Comparison of ENCODE assay signal across 8 cellular contexts in genomic region chr6:44237021-44237812, GRCh38. TPM values are rescaled to one million over a fixed set of nuclear protein-coding genes. Genes with fewer than 3 reads are reported as not detected.
A peak's percentile ranks its signal among the peaks of the same experiment; 100 is the strongest.
DNase-seq lines count a peak whose midpoint lies in the region; ATAC-seq and TF ChIP-seq lines count a peak whose summit lies in the region.

No MANE protein-coding gene starts in this region.

- H3K4me3 ChIP-seq in SU-DHL-6 (ENCODE audit: insufficient read depth, low read length, poor library complexity, severe bottlenecking) (peak overlapping the region; percentile 43), trophoblast cell (ENCODE audit: low read depth, low read length) (peak overlapping the region; percentile 75)

- H3K79me1 ChIP-seq in trophoblast cell (ENCODE audit: low read length) = peaks cover 19% of the 10 kb centered on the region

- H3K9me3 ChIP-seq in SU-DHL-6 (ENCODE audit: insufficient read depth, low read length) (no peaks in the 10 kb centered on the region), trophoblast cell (ENCODE audit: insufficient read depth, low read depth, low read length) (peaks cover 2% of the 10 kb centered on the region)

- peak overlapping the region; percentile 77 for H2BK120ac ChIP-seq in trophoblast cell (ENCODE audit: insufficient read depth, low read length, poor library complexity)

- peak overlapping the region; percentile 84 for H4K91ac ChIP-seq in trophoblast cell (ENCODE audit: low read depth, low read length)

- intact Hi-C loops in left cardiac atrium (cut with DNase I) = loop anchor here (5.0 to 10.0 kb wide), 2 partner anchors 65 to 132 kb away; no protein-coding TSS in a partner anchor

- no peak overlapping the region for H4K12ac ChIP-seq in trophoblast cell (ENCODE audit: low read depth, low read length)

- H3K14ac ChIP-seq in trophoblast cell (ENCODE audit: low read length) = peak overlapping the region; percentile 11

- no CpG with 5 or more reads among the region's 22 CpGs for WGBS in trophoblast cell (ENCODE audit: extremely low coverage, insufficient coverage, insufficient read length)

- DNase-seq in GDM1 (lab: John Stamatoyannopoulos, UW) = peak; percentile 62
- peak; percentile 46 for DNase-seq in NCI-H128 (lab: John Stamatoyannopoulos, UW; ENCODE audit: unreplicated experiment)
- peak in 42 of 56 donors; percentile 30 to 90 (median 62) for DNase-seq in amygdala (lab: John Stamatoyannopoulos, UW)
- peak; percentile 92 for DNase-seq in left cardiac atrium
- peak; percentile 76 to 78 for DNase-seq in trophoblast cell

- no peak overlapping the region for H3K23ac ChIP-seq in trophoblast cell (ENCODE audit: low read length)

- H3K9me2 ChIP-seq in SU-DHL-6 (replicated peaks; ENCODE audit: insufficient read depth, low read length) = no peaks in the 10 kb centered on the region

- peak overlapping the region; percentile 75 for H2BK12ac ChIP-seq in trophoblast cell (ENCODE audit: low read length)

- H3K18ac ChIP-seq in trophoblast cell (ENCODE audit: low read length) = peak overlapping the region; percentile 61

- peak overlapping the region; percentile 78 for H2AFZ ChIP-seq in SU-DHL-6 (ENCODE audit: low read depth, low read length, severe bottlenecking)
- H2AFZ ChIP-seq in trophoblast cell (ENCODE audit: insufficient read depth, low read length, poor library complexity) = peak overlapping the region; percentile 96

- peak overlapping the region; percentile 54 for H3K9ac ChIP-seq in SU-DHL-6 (ENCODE audit: low read length)
- no peak overlapping the region for H3K9ac ChIP-seq in trophoblast cell (ENCODE audit: low read length)

- H3K79me2 ChIP-seq in SU-DHL-6 (ENCODE audit: insufficient read depth, low read length) (no peaks in the 10 kb centered on the region), trophoblast cell (ENCODE audit: control insufficient read depth, insufficient read depth, low read length, poor library complexity) (peaks cover 2% of the 10 kb centered on the region)

- H3K4ac ChIP-seq in trophoblast cell (ENCODE audit: low read depth, low read length) = no peak overlapping the region

- H3K36me3 ChIP-seq in SU-DHL-6 (ENCODE audit: low read length) (no peaks in the 10 kb centered on the region), trophoblast cell (ENCODE audit: control insufficient read depth in 1 of 2, insufficient read depth in 2 of 2, low read length in 2 of 2) (peaks cover 12 to 25% of the 10 kb centered on the region in 2 experiments)

- H3K27ac ChIP-seq in SU-DHL-6 (ENCODE audit: low read depth, low read length) = 0 out of 2 replicates have a peak overlapping the region, but pooled peaks have one; percentile 4
- no peak overlapping the region for H3K27ac ChIP-seq in trophoblast cell (ENCODE audit: low read depth, low read length)

- TF ChIP-seq CTCF in SU-DHL-6 (IDR thresholded peaks at IDR 0.05; ENCODE audit: insufficient read depth, low read length, poor library complexity, severe bottlenecking) = no peak

- peaks cover 7% of the 10 kb centered on the region for H3F3A ChIP-seq in SU-DHL-6 (ENCODE audit: insufficient read depth)

- peak overlapping the region; percentile 64 for H3K4me2 ChIP-seq in SU-DHL-6 (ENCODE audit: low read depth, low read length, poor library complexity, severe bottlenecking)
- H3K4me2 ChIP-seq in trophoblast cell (ENCODE audit: low read length) = peak overlapping the region; percentile 91

- no peaks in the 10 kb centered on the region for H4K20me1 ChIP-seq in SU-DHL-6 (ENCODE audit: low read depth, low read length)

- no peaks in the 10 kb centered on the region for H3K27me3 ChIP-seq in SU-DHL-6 (ENCODE audit: low read length)
- H3K27me3 ChIP-seq in trophoblast cell (ENCODE audit: insufficient read depth, low read length) = no peaks in the 10 kb centered on the region

- peak overlapping the region; percentile 85 for H2AK5ac ChIP-seq in trophoblast cell (ENCODE audit: low read length)

- ATAC-seq in HG02588 (IDR thresholded peaks at IDR 0.05; ENCODE audit: unreplicated experiment) (peak; percentile 56), left cardiac atrium (peak; percentile 80 to 91), HG02970 (IDR thresholded peaks at IDR 0.05; ENCODE audit: low FRiP score, unreplicated experiment) (no peak)

- H2BK5ac ChIP-seq in trophoblast cell (ENCODE audit: low read depth, low read length, poor library complexity) = no peak overlapping the region

- H4K8ac ChIP-seq in trophoblast cell (ENCODE audit: low read depth, low read length) = peak overlapping the region; percentile 96

- H3K4me1 ChIP-seq in trophoblast cell (ENCODE audit: control insufficient read depth in 1 of 2, insufficient read depth in 2 of 2, low read length in 2 of 2) = peaks cover 16 to 24% of the 10 kb centered on the region in 2 experiments

RNA-seq across cellular contexts. Expression of gene HSP90AB1, which starts 9.7 kb away (rescaled TPM):
- 100 to 1,000 TPM; 657 to 662 TPM for total RNA-seq in left cardiac atrium
- polyA plus RNA-seq in trophoblast cell (2013) = 916 and 940 TPM in 2 replicates

RNA-seq across cellular contexts. Expression of gene SLC29A1, which starts 13.8 kb away (rescaled TPM):
- total RNA-seq in left cardiac atrium = 100 to 1,000 TPM; 115 to 130 TPM
- polyA plus RNA-seq in trophoblast cell (2013) = 99.2 and 101 TPM in 2 replicates

RNA-seq across cellular contexts. Expression of gene SLC35B2, which starts 20.1 kb away (rescaled TPM):
- total RNA-seq in left cardiac atrium = 10 to 100 TPM; 23.3 to 29.9 TPM
- polyA plus RNA-seq in trophoblast cell (2013) = 48.9 and 52.5 TPM in 2 replicates

RNA-seq across cellular contexts. Expression of gene MYMX, which starts 20.5 kb away (rescaled TPM):
- total RNA-seq in left cardiac atrium = 1 to 10 TPM; 2.4 to 3.8 TPM
- 0.37 and 0.41 TPM in 2 replicates for polyA plus RNA-seq in trophoblast cell (2013)

RNA-seq across cellular contexts. Expression of gene NFKBIE, which starts 28.1 kb away (rescaled TPM):
- 1 to 10 TPM; 3.8 to 5.8 TPM for total RNA-seq in left cardiac atrium
- polyA plus RNA-seq in trophoblast cell (2013) = 8.6 and 10.1 TPM in 2 replicates
